8 cellular contexts compared by ENCODE assay signal in genomic region chr21:41880153-41880552, GRCh38. TPM values are rescaled to one million over a fixed set of nuclear protein-coding genes. Genes with fewer than 3 reads are reported as not detected.
A peak's percentile ranks its signal among the peaks of the same experiment; 100 is the strongest.
DNase-seq lines count a peak whose midpoint lies in the region; ATAC-seq and TF ChIP-seq lines count a peak whose summit lies in the region.

No MANE protein-coding gene starts in this region.

- TF ChIP-seq CTCF in C4-2B (conservative IDR thresholded peaks at IDR 0.05), result no peak
- no peak for TF ChIP-seq CTCF in brain (conservative IDR thresholded peaks at IDR 0.05)

- H3K9me3 Mint-ChIP-seq in brain, result no peaks in the 10 kb centered on the region
- no peaks in the 10 kb centered on the region for H3K9me3 Mint-ChIP-seq in natural killer cell treated with Interleukin-12 subunit alpha and Interleukin-12 subunit beta and Interleukin-15 and Interleukin-18, amount 100 ng/mL, for 72 hours

- no peak for DNase-seq in Jurkat, Clone E6-1 (ENCODE audit: low read depth, low spot score)
- no peak for DNase-seq in natural killer cell treated with Interleukin-12 subunit alpha and Interleukin-12 subunit beta and Interleukin-15 and Interleukin-18, amount 100 ng/mL, for 72 hours (ENCODE audit: low spot score)
- DNase-seq in SW480 (ENCODE audit: low spot score) (no peak), KBM-7 (no peak), NCI-H1694 treated with DMSO at 0.1 percent for 48 hours (lab: John Stamatoyannopoulos, UW) (no peak)

- H3K27ac ChIP-seq in C4-2B, result peak overlapping the region; percentile 98

- no peaks in the 10 kb centered on the region for H3K27me3 Mint-ChIP-seq in brain
- no peaks in the 10 kb centered on the region for H3K27me3 Mint-ChIP-seq in natural killer cell treated with Interleukin-12 subunit alpha and Interleukin-12 subunit beta and Interleukin-15 and Interleukin-18, amount 100 ng/mL, for 72 hours

- peak overlapping the region; percentile 78 for H3K4me3 ChIP-seq in Jurkat, Clone E6-1 (ENCODE audit: low read length)

- H3K4me1 Mint-ChIP-seq in brain, result peaks cover 37% of the 10 kb centered on the region
- H3K4me1 Mint-ChIP-seq in natural killer cell treated with Interleukin-12 subunit alpha and Interleukin-12 subunit beta and Interleukin-15 and Interleukin-18, amount 100 ng/mL, for 72 hours (ENCODE audit: low read depth in 2 of 2), result peaks cover 16 to 20% of the 10 kb centered on the region in 2 donors

- no peak for ATAC-seq in natural killer cell treated with Interleukin-12 subunit alpha and Interleukin-12 subunit beta and Interleukin-15 and Interleukin-18, amount 100 ng/mL, for 72 hours
- no peak for ATAC-seq in GM19324 (IDR thresholded peaks at IDR 0.05; ENCODE audit: low FRiP score, unreplicated experiment)

- no peaks in the 10 kb centered on the region for H3K36me3 Mint-ChIP-seq in brain
- no peaks in the 10 kb centered on the region for H3K36me3 Mint-ChIP-seq in natural killer cell treated with Interleukin-12 subunit alpha and Interleukin-12 subunit beta and Interleukin-15 and Interleukin-18, amount 100 ng/mL, for 72 hours

- peak overlapping the region; percentile 92 to 98 (median 97) for H3K27ac Mint-ChIP-seq in brain
- peak overlapping the region; percentile 86 to 88 for H3K27ac Mint-ChIP-seq in natural killer cell treated with Interleukin-12 subunit alpha and Interleukin-12 subunit beta and Interleukin-15 and Interleukin-18, amount 100 ng/mL, for 72 hours

- in situ Hi-C loops in KBM-7 (cut with MboI; ENCODE audit: low pct_unique_long_range_greater_than_20kb, low sequenced_read_pairs), result no loop called here

- H3K4me3 Mint-ChIP-seq in brain, result peak overlapping the region; percentile 86 to 96 (median 92)
- peak overlapping the region; percentile 87 for H3K4me3 Mint-ChIP-seq in natural killer cell treated with Interleukin-12 subunit alpha and Interleukin-12 subunit beta and Interleukin-15 and Interleukin-18, amount 100 ng/mL, for 72 hours

RNA-seq across cellular contexts. Expression of gene PRDM15, which starts 1.0 kb away (rescaled TPM):
- 6.4 TPM for polyA plus RNA-seq in Jurkat, Clone E6-1 (2012; ENCODE audit: insufficient read depth, insufficient read length)
- polyA plus RNA-seq in brain (ENCODE audit: insufficient read depth, low read depth, low replicate concordance), result 9.3 TPM
- 10 to 100 TPM; 12.9 to 22.1 TPM for total RNA-seq in natural killer cell treated with Interleukin-12 subunit alpha and Interleukin-12 subunit beta and Interleukin-15 and Interleukin-18, amount 100 ng/mL, for 72 hours
